20 cellular contexts compared by ENCODE assay signal in the genomic region with DNA sequence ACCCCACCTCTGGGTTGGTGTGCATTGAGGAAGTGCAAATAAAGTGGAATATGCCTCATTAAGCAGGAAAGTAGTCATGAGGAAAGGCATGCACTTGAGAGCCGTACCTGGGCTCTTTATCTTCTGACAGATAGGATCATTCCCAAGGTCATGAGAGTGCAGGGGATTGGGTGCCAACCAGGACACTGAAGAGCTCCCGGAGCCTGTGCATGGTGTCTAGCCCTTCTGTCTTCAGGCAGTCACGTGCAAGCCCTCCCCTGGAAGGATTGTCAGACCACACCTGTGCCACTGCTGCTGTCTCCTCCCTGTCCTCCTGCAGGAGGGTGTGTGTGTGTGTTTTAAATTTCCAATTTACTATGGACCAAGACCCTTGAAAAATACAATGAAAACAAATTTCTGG.
"Had no signal": no experiment of that assay in that cellular context is flagged by ENCODE, and none has a peak within 500 bp of the region (broad histone marks: within the 10 kb centered on the region; RNA-seq: fewer than 3 reads in every experiment).

No MANE protein-coding gene starts in this region.

- H3K4me3 ChIP-seq: lung, neural progenitor cell, pancreas, smooth muscle cell, suprapubic skin, tibial artery, upper lobe of left lung, uterus had no signal

- H3K36me3 ChIP-seq: neural progenitor cell, pancreas, suprapubic skin, tibial artery, upper lobe of left lung, uterus had no signal

- H3K27ac ChIP-seq: foreskin keratinocyte, neural progenitor cell, pancreas, suprapubic skin, tibial artery, upper lobe of left lung, uterus had no signal

- FAIRE-seq: keratinocyte, pancreas had no signal

- DNase-seq: dermis blood vessel endothelial cell; foreskin keratinocyte; immature natural killer cell; left cardiac atrium; left ventricle myocardium superior; mesenchymal stem cell; midbrain; nucleus accumbens; pancreas; right cardiac atrium; stimulated activated CD4-positive, alpha-beta T cell treated with anti-CD3 and anti-CD28 coated beads, Interleukin-2, amount 100 ng/mL, for 48 hours; stimulated activated naive CD8-positive, alpha-beta T cell treated with anti-CD3 and anti-CD28 coated beads, Interleukin-15, Interleukin-2, amounts not matched to agents 100 U/mL and 50 U/mL, for 24 hours; tibial artery; uterus had no signal

- H3K27me3 ChIP-seq: neural progenitor cell, pancreas, suprapubic skin, tibial artery, upper lobe of left lung, uterus had no signal

- ATAC-seq: foreskin keratinocyte; left cardiac atrium; left ventricle myocardium superior; right cardiac atrium; stimulated activated naive CD8-positive, alpha-beta T cell treated with anti-CD3 and anti-CD28 coated beads, Interleukin-15, Interleukin-2, amounts not matched to agents 100 U/mL and 50 U/mL, for 24 hours had no signal

- H3K9me3 ChIP-seq: pancreas, suprapubic skin, tibial artery, upper lobe of left lung, uterus had no signal

- H3K4me1 ChIP-seq: foreskin keratinocyte, neural progenitor cell, pancreas, upper lobe of left lung, uterus had no signal
